In genomic region chr6:41836022-41836659, GRCh38 we compare ENCODE assay signal across 20 cellular contexts. TPM values are rescaled to one million over a fixed set of nuclear protein-coding genes. Genes with fewer than 3 reads are reported as not detected.
DNase-seq lines count a peak whose midpoint lies in the region; ATAC-seq and TF ChIP-seq lines count a peak whose summit lies in the region.
"Had no signal": no experiment of that assay in that cellular context is flagged by ENCODE, and none has a peak within 500 bp of the region (broad histone marks: within the 10 kb centered on the region; RNA-seq: fewer than 3 reads in every experiment).

No MANE protein-coding gene starts in this region.

- no peaks in the 10 kb centered on the region for H3K79me2 ChIP-seq in KMS-11 (ENCODE audit: insufficient read depth, low read depth)

- H3K27ac ChIP-seq in BLaER1 (peak overlapping the region; percentile 58), KMS-11 (peak overlapping the region; percentile 23; the same call in 1 of the 2 replicates)
- H3K27ac ChIP-seq: brain microvascular endothelial cell, ovary, right lobe of liver had no signal

- TF ChIP-seq CTCF in KMS-11 (conservative IDR thresholded peaks at IDR 0.05; ENCODE audit: low read depth, low read length) = no peak
- TF ChIP-seq CTCF in fibroblast of the aortic adventitia (IDR thresholded peaks at IDR 0.05; ENCODE audit: insufficient read depth, low read length) = no peak

- H4K20me1 ChIP-seq in BLaER1 = peaks cover 8% of the 10 kb centered on the region; the same call in 1 of the 2 replicates
- no peaks in the 10 kb centered on the region for H4K20me1 ChIP-seq in KMS-11 (ENCODE audit: insufficient read depth)

- H3K27me3 ChIP-seq in BLaER1 (no peaks in the 10 kb centered on the region), KMS-11 (ENCODE audit: insufficient read depth, low read depth) (no peaks in the 10 kb centered on the region)
- H3K27me3 ChIP-seq: brain microvascular endothelial cell, ovary, right lobe of liver had no signal

- no peak overlapping the region for H3K4me3 Mint-ChIP-seq in natural killer cell treated with Interleukin-12 subunit alpha and Interleukin-12 subunit beta and Interleukin-15 and Interleukin-18, amount 100 ng/mL, for 72 hours
- H3K4me3 Mint-ChIP-seq: activated CD4-positive, alpha-beta memory T cell treated with anti-CD3 and anti-CD28 coated beads, Interleukin-2, amount 10 ng/mL, durations not matched to agents 7 days and 5 days; activated T-cell treated with anti-CD3 and anti-CD28 coated beads, Interleukin-2, amount 50 U/mL, for 4 hours; HFFc6; stimulated activated memory B cell treated with anti-CD40 and anti-IgM and Interleukin-4, amounts not matched to agents 10 μg/mL and 1 μg/mL and 100 μg/mL, for 72 hours; WTC11 had no signal

- H3K9me3 ChIP-seq in BLaER1 = peaks cover 10% of the 10 kb centered on the region
- H3K9me3 ChIP-seq: ovary, right lobe of liver had no signal

- no peaks in the 10 kb centered on the region for H3K27me3 Mint-ChIP-seq in natural killer cell treated with Interleukin-12 subunit alpha and Interleukin-12 subunit beta and Interleukin-15 and Interleukin-18, amount 100 ng/mL, for 72 hours
- H3K27me3 Mint-ChIP-seq: activated CD4-positive, alpha-beta memory T cell treated with anti-CD3 and anti-CD28 coated beads, Interleukin-2, amount 10 ng/mL, durations not matched to agents 7 days and 5 days; stimulated activated memory B cell treated with anti-CD40 and anti-IgM and Interleukin-4, amounts not matched to agents 10 μg/mL and 1 μg/mL and 100 μg/mL, for 72 hours had no signal

- H3K36me3 ChIP-seq in BLaER1 (peaks cover 54% of the 10 kb centered on the region), KMS-11 (ENCODE audit: insufficient read depth) (no peaks in the 10 kb centered on the region)
- H3K36me3 ChIP-seq: brain microvascular endothelial cell, ovary, right lobe of liver had no signal

- no peaks in the 10 kb centered on the region for H3K36me3 Mint-ChIP-seq in natural killer cell treated with Interleukin-12 subunit alpha and Interleukin-12 subunit beta and Interleukin-15 and Interleukin-18, amount 100 ng/mL, for 72 hours
- H3K36me3 Mint-ChIP-seq: WTC11 had no signal

- no peak for ATAC-seq in natural killer cell treated with Interleukin-12 subunit alpha and Interleukin-12 subunit beta and Interleukin-15 and Interleukin-18, amount 100 ng/mL, for 72 hours
- ATAC-seq: activated T-cell treated with anti-CD3 and anti-CD28 coated beads, Interleukin-2, amount 50 U/mL, for 4 hours; right lobe of liver; stimulated activated memory B cell treated with anti-CD40 and anti-IgM and Interleukin-4, amounts not matched to agents 10 μg/mL and 1 μg/mL and 100 μg/mL, for 72 hours; WTC11 had no signal

- POLR2A ChIA-PET in HEK293T (lab: Yijun Ruan, JAX) = no interaction called here

- H3K27ac Mint-ChIP-seq in natural killer cell treated with Interleukin-12 subunit alpha and Interleukin-12 subunit beta and Interleukin-15 and Interleukin-18, amount 100 ng/mL, for 72 hours = no peak overlapping the region
- H3K27ac Mint-ChIP-seq: activated CD4-positive, alpha-beta memory T cell treated with anti-CD3 and anti-CD28 coated beads, Interleukin-2, amount 10 ng/mL, durations not matched to agents 7 days and 5 days; HFFc6; stimulated activated memory B cell treated with anti-CD40 and anti-IgM and Interleukin-4, amounts not matched to agents 10 μg/mL and 1 μg/mL and 100 μg/mL, for 72 hours; WTC11 had no signal

- H2AFZ ChIP-seq in KMS-11 (ENCODE audit: low read depth) = no peak overlapping the region

- DNase-seq in amniotic epithelial cell (ENCODE audit: low read depth) (peak; percentile 2), fibroblast of the aortic adventitia (ENCODE audit: low read depth) (peak; percentile 4), globus pallidus (ENCODE audit: low spot score) (no peak), HEK293T (ENCODE audit: extremely low spot score) (no peak), NCI-H345 (lab: John Stamatoyannopoulos, UW) (no peak)
- no peak for DNase-seq in natural killer cell treated with Interleukin-12 subunit alpha and Interleukin-12 subunit beta and Interleukin-15 and Interleukin-18, amount 100 ng/mL, for 72 hours (ENCODE audit: low spot score)
- DNase-seq: activated CD4-positive, alpha-beta memory T cell treated with anti-CD3 and anti-CD28 coated beads, Interleukin-2, amount 10 ng/mL, durations not matched to agents 7 days and 5 days; activated naive CD4-positive, alpha-beta T cell treated with anti-CD3 and anti-CD28 coated beads, Interleukin-2, amount 50 U/mL, for 16 hours; activated T-cell treated with anti-CD3 and anti-CD28 coated beads, Interleukin-2, amount 50 U/mL, for 4 hours; dermis blood vessel endothelial cell; glutamatergic neuron; NCI-H146; ovary; right lobe of liver had no signal

- no peaks in the 10 kb centered on the region for H3K9me3 Mint-ChIP-seq in natural killer cell treated with Interleukin-12 subunit alpha and Interleukin-12 subunit beta and Interleukin-15 and Interleukin-18, amount 100 ng/mL, for 72 hours
- H3K9me3 Mint-ChIP-seq: activated CD4-positive, alpha-beta memory T cell treated with anti-CD3 and anti-CD28 coated beads, Interleukin-2, amount 10 ng/mL, durations not matched to agents 7 days and 5 days; activated T-cell treated with anti-CD3 and anti-CD28 coated beads, Interleukin-2, amount 50 U/mL, for 4 hours; HFFc6; stimulated activated memory B cell treated with anti-CD40 and anti-IgM and Interleukin-4, amounts not matched to agents 10 μg/mL and 1 μg/mL and 100 μg/mL, for 72 hours; WTC11 had no signal

- H3K9ac ChIP-seq in BLaER1 (0 out of 2 replicates have a peak overlapping the region, but pooled peaks have one; percentile 11), KMS-11 (no peak overlapping the region)

- H3K4me1 ChIP-seq in BLaER1 = peaks cover 37% of the 10 kb centered on the region
- peaks cover 27% of the 10 kb centered on the region for H3K4me1 ChIP-seq in KMS-11 (ENCODE audit: low read depth, poor library complexity, severe bottlenecking)
- H3K4me1 ChIP-seq: right lobe of liver had no signal

- H3K4me3 ChIP-seq in BLaER1 (no peak overlapping the region), KMS-11 (IDR thresholded peaks at IDR 0.05; ENCODE audit: insufficient read depth, low read depth, low read length) (no peak overlapping the region), fibroblast of the aortic adventitia (ENCODE audit: low read depth, low read length) (no peak overlapping the region)
- H3K4me3 ChIP-seq: ovary, right lobe of liver had no signal

- H3K4me2 ChIP-seq in BLaER1 = peak overlapping the region; percentile 61
- H3K4me2 ChIP-seq in KMS-11 = peak overlapping the region; percentile 77

- CTCF ChIA-PET in HEK293T (lab: Yijun Ruan, JAX) = no interaction called here

- H3K4me1 Mint-ChIP-seq in natural killer cell treated with Interleukin-12 subunit alpha and Interleukin-12 subunit beta and Interleukin-15 and Interleukin-18, amount 100 ng/mL, for 72 hours (ENCODE audit: low read depth in 2 of 2) = peaks cover 6 to 8% of the 10 kb centered on the region in 2 donors
- H3K4me1 Mint-ChIP-seq: activated CD4-positive, alpha-beta memory T cell treated with anti-CD3 and anti-CD28 coated beads, Interleukin-2, amount 10 ng/mL, durations not matched to agents 7 days and 5 days; stimulated activated memory B cell treated with anti-CD40 and anti-IgM and Interleukin-4, amounts not matched to agents 10 μg/mL and 1 μg/mL and 100 μg/mL, for 72 hours; WTC11 had no signal

TF ChIP-seq in HEK293T, 16 proteins besides CTCF, POLR2A, EP300 and RAD21:
- no peak for TF ChIP-seq HDGF (IDR thresholded peaks at IDR 0.05; ENCODE audit: borderline replicate concordance)
- no peak for TF ChIP-seq LEF1 (IDR thresholded peaks at IDR 0.05; ENCODE audit: borderline replicate concordance)
- TF ChIP-seq ELF4 (IDR thresholded peaks at IDR 0.05) = no peak
- TF ChIP-seq NFRKB (IDR thresholded peaks at IDR 0.05) = no peak
- TF ChIP-seq SP1 (IDR thresholded peaks at IDR 0.05) = no peak
- TF ChIP-seq ZNF384 (IDR thresholded peaks at IDR 0.05) = no peak
- TF ChIP-seq CTBP1 (IDR thresholded peaks at IDR 0.05; ENCODE audit: borderline replicate concordance) = no peak
- no peak for TF ChIP-seq FOXM1 (IDR thresholded peaks at IDR 0.05; ENCODE audit: borderline replicate concordance)
- no peak for TF ChIP-seq FOXA1 (IDR thresholded peaks at IDR 0.05)

RNA-seq across cellular contexts. Expression of gene TOMM6, which starts 48.6 kb away (rescaled TPM):
- total RNA-seq in fibroblast of the aortic adventitia (ENCODE audit: low replicate concordance) = 38.3 and 131 TPM in 2 replicates
- 100 to 1,000 TPM; 208 to 284 TPM for total RNA-seq in natural killer cell treated with Interleukin-12 subunit alpha and Interleukin-12 subunit beta and Interleukin-15 and Interleukin-18, amount 100 ng/mL, for 72 hours

RNA-seq across cellular contexts. Expression of gene PRICKLE4, which starts 55.6 kb away (rescaled TPM):
- 0.45 and 6.3 TPM in 2 replicates for total RNA-seq in fibroblast of the aortic adventitia (ENCODE audit: low replicate concordance)
- total RNA-seq in natural killer cell treated with Interleukin-12 subunit alpha and Interleukin-12 subunit beta and Interleukin-15 and Interleukin-18, amount 100 ng/mL, for 72 hours = not detected
- total RNA-seq: activated CD4-positive, alpha-beta memory T cell treated with anti-CD3 and anti-CD28 coated beads, Interleukin-2, amount 10 ng/mL, durations not matched to agents 7 days and 5 days; activated T-cell treated with anti-CD3 and anti-CD28 coated beads, Interleukin-2, amount 50 U/mL, for 4 hours had no signal

RNA-seq across cellular contexts. Expression of gene FRS3, which starts 56.4 kb away (rescaled TPM):
- 1.4 and 2.7 TPM in 2 replicates for total RNA-seq in fibroblast of the aortic adventitia (ENCODE audit: low replicate concordance)
- total RNA-seq in natural killer cell treated with Interleukin-12 subunit alpha and Interleukin-12 subunit beta and Interleukin-15 and Interleukin-18, amount 100 ng/mL, for 72 hours = 1 to 10 TPM; 7.4 to 9.5 TPM

RNA-seq across cellular contexts. Expression of gene USP49, which starts 59.0 kb away (rescaled TPM):
- 2.7 and 11.2 TPM in 2 replicates for total RNA-seq in fibroblast of the aortic adventitia (ENCODE audit: low replicate concordance)
- total RNA-seq in natural killer cell treated with Interleukin-12 subunit alpha and Interleukin-12 subunit beta and Interleukin-15 and Interleukin-18, amount 100 ng/mL, for 72 hours = 10 to 100 TPM in 1 of 2 donors, 1 to 10 TPM in 1; 8.2 to 15.3 TPM

Comparison
In these comparisons a context has a peak if more than half of its experiments do, and no peak if none do; other contexts are left out.
1. DNase-seq: peak in amniotic epithelial cell (single experiment) and fibroblast of the aortic adventitia (single experiment); none in globus pallidus (single experiment), natural killer cell treated with Interleukin-12 subunit alpha and Interleukin-12 subunit beta and Interleukin-15 and Interleukin-18, amount 100 ng/mL, for 72 hours (single experiment), HEK293T (single experiment) and NCI-H345 (single experiment).